In genomic region chr17:28086519-28086918, GRCh38 we compare ENCODE assay signal across 23 cellular contexts. TPM values are rescaled to one million over a fixed set of nuclear protein-coding genes. Genes with fewer than 3 reads are reported as not detected.
DNase-seq lines count a peak whose midpoint lies in the region; ATAC-seq, FAIRE-seq and TF ChIP-seq lines count a peak whose summit lies in the region.
"Had no signal": no experiment of that assay in that cellular context is flagged by ENCODE, and none has a peak within 500 bp of the region (broad histone marks: within the 10 kb centered on the region; RNA-seq: fewer than 3 reads in every experiment).

No MANE protein-coding gene starts in this region.

- H3K9me3 ChIP-seq in A549: peaks cover 3% of the 10 kb centered on the region; the same call in 1 of the 3 replicates
- no peaks in the 10 kb centered on the region for H3K9me3 ChIP-seq in K562 (replicated peaks; ENCODE audit: control insufficient read depth, insufficient read depth, low read depth, low read length)
- no peaks in the 10 kb centered on the region for H3K9me3 ChIP-seq in PC-9 (ENCODE audit: insufficient read depth, low read depth)
- H3K9me3 ChIP-seq: colonic mucosa had no signal

- no peaks in the 10 kb centered on the region for H3K9me2 ChIP-seq in PC-9 (ENCODE audit: insufficient read depth)

- BruUV-seq in K562 (replicated peaks; lab: Mats Ljungman, UMichigan) (no TSS peak), PC-9 (replicated peaks; lab: Mats Ljungman, UMichigan) (no TSS peak)

- TF ChIP-seq CTCF in A549 (IDR thresholded peaks at IDR 0.05) (no peak), K562 (IDR thresholded peaks at IDR 0.05 in 2 of 3, conservative IDR thresholded peaks at IDR 0.05 in 1 of 3; ENCODE audit: insufficient read depth in 2 of 3, low read depth in 1 of 3, low read length in 3 of 3) (no peak), foreskin keratinocyte (conservative IDR thresholded peaks at IDR 0.05) (no peak), RWPE1 (conservative IDR thresholded peaks at IDR 0.05; ENCODE audit: low read depth) (no peak), PC-9 (conservative IDR thresholded peaks at IDR 0.05) (no peak)

- POLR2A ChIA-PET in A549 (lab: Yijun Ruan, JAX): no interaction called here
- POLR2A ChIA-PET in K562 (lab: Yijun Ruan, JAX): interaction anchor here (0.7 to 1.3 kb wide), 2 partner anchors 15 to 19 kb away, joined by 3 to 5 read pairs; no protein-coding TSS in a partner anchor
- POLR2A ChIA-PET in RWPE1 (lab: Yijun Ruan, JAX; ENCODE audit: low non-redundant PET): no interaction called here
- POLR2A ChIA-PET in PC-9 (lab: Charles Lee; ENCODE audit: unreplicated experiment): no interaction called here

- no peak overlapping the region for H3K9ac ChIP-seq in K562 (ENCODE audit: insufficient read depth in 1 of 2, low read depth in 2 of 2, low read length in 2 of 2)

- peaks cover 83% of the 10 kb centered on the region for H3K79me2 ChIP-seq in K562 (ENCODE audit: control insufficient read depth, insufficient read depth, low read length)
- peaks cover 36% of the 10 kb centered on the region for H3K79me2 ChIP-seq in PC-9 (ENCODE audit: low read depth)

- no peak for TF ChIP-seq RAD21 in A549 (conservative IDR thresholded peaks at IDR 0.05 in 1 of 2, IDR thresholded peaks at IDR 0.05 in 1 of 2)
- TF ChIP-seq RAD21 in K562 (CRISPR knock-in tag; conservative IDR thresholded peaks at IDR 0.05 in 1 of 2, IDR thresholded peaks at IDR 0.05 in 1 of 2): no peak

- H3K4me1 ChIP-seq in A549: peaks cover 19% of the 10 kb centered on the region
- H3K4me1 ChIP-seq in K562 (replicated peaks in 1 of 2; ENCODE audit: control insufficient read depth in 2 of 2, insufficient read depth in 2 of 2, low read length in 2 of 2): peaks cover 0 to 7% of the 10 kb centered on the region in 2 experiments; a peak in 2 of 5 replicates
- H3K4me1 ChIP-seq in foreskin keratinocyte: peaks cover 17% of the 10 kb centered on the region
- no peaks in the 10 kb centered on the region for H3K4me1 ChIP-seq in PC-9 (replicated peaks; ENCODE audit: insufficient read depth)

- TF ChIP-seq EP300 in A549 (IDR thresholded peaks at IDR 0.05): no peak
- TF ChIP-seq EP300 in K562 (IDR thresholded peaks at IDR 0.05; ENCODE audit: low read length): no peak

- whole genome bisulfite sequencing in A549 (ENCODE audit: missing lambda C conversion rate): 86% methylated on average over 4 of the region's 4 CpGs
- 54% methylated on average over 4 of the region's 4 CpGs for WGBS in K562 (ENCODE audit: insufficient coverage, low coverage, missing lambda C conversion rate)

- TF ChIP-seq POLR2A in A549 (IDR thresholded peaks at IDR 0.05; ENCODE audit: low read length) (no peak), K562 (conservative IDR thresholded peaks at IDR 0.05) (no peak)

- H2AFZ ChIP-seq in K562 (ENCODE audit: low read depth, low read length): no peak overlapping the region
- no peak overlapping the region for H2AFZ ChIP-seq in PC-9

- no peaks in the 10 kb centered on the region for H4K20me1 ChIP-seq in K562 (replicated peaks; ENCODE audit: control insufficient read depth, insufficient read depth, low read length)
- H4K20me1 ChIP-seq in PC-9 (ENCODE audit: insufficient read depth): peaks cover 5% of the 10 kb centered on the region; the same call in 1 of the 2 replicates

- CTCF ChIA-PET in A549 (lab: Yijun Ruan, JAX) (interaction anchor here (1.5 kb wide), 1 partner anchor 8 kb away, joined by 3 read pairs; no protein-coding TSS in a partner anchor), K562 (lab: Yijun Ruan, JAX; ENCODE audit: low intra/inter-chr PET ratio) (no interaction called here), RWPE1 (lab: Yijun Ruan, JAX) (no interaction called here), PC-9 (lab: Charles Lee) (no interaction called here)

- H3K4me2 ChIP-seq in A549 (no peak overlapping the region), K562 (ENCODE audit: insufficient read depth, low read length) (no peak overlapping the region), PC-9 (no peak overlapping the region)

- FAIRE-seq in A549 (lab: Jason Lieb, UNC): no peak
- no peak for FAIRE-seq in K562 (lab: Jason Lieb, UNC)

- H3K9me1 ChIP-seq in K562 (ENCODE audit: control insufficient read depth, insufficient read depth, low read length): no peaks in the 10 kb centered on the region

- DNase-seq in A549 (ENCODE audit: low read depth in 1 of 2, low spot score in 1 of 2) (no peak), HT1080 (ENCODE audit: low read depth) (peak; percentile 71), K562 (ENCODE audit: extremely low read depth in 1 of 4, low spot score in 3 of 4) (no peak), foreskin keratinocyte (peak; percentile 21 to 51), RWPE1 (ENCODE audit: low spot score) (no peak), PC-9 (no peak), NCI-H2081 (lab: John Stamatoyannopoulos, UW) (no peak)
- DNase-seq: activated CD8-positive, alpha-beta T cell treated with anti-CD3 and anti-CD28 coated beads, Interleukin-2, amount 10 ng/mL, durations not matched to agents 7 days and 5 days; activated naive CD4-positive, alpha-beta T cell treated with anti-CD3 and anti-CD28 coated beads, Interleukin-2, amount 10 ng/mL, durations not matched to agents 7 days and 5 days; activated T-cell treated with anti-CD3 and anti-CD28 coated beads, Interleukin-2, amount 50 U/mL, for 4 hours; CD4-positive, alpha-beta memory T cell; colonic mucosa; DMS53; Karpas-422; left ventricle myocardium superior; NCI-H1105; NCI-H524; spleen; T-helper 17 cell; uterus had no signal

- H3F3A ChIP-seq in PC-9 (ENCODE audit: insufficient read depth, low read depth): no peaks in the 10 kb centered on the region

- H3K27ac ChIP-seq in A549 (no peak overlapping the region), K562 (ENCODE audit: extremely low read depth, low read depth, low read length) (no peak overlapping the region), foreskin keratinocyte (no peak overlapping the region), RWPE1 (no peak overlapping the region), PC-9 (no peak overlapping the region)
- H3K27ac ChIP-seq: ascending aorta, colonic mucosa, spleen, uterus had no signal

- intact Hi-C loops in K562 (cut with micrococcal nuclease): no loop called here
- intact Hi-C loops in PC-9 (cut with micrococcal nuclease; ENCODE audit: unreplicated experiment): no loop called here

- in situ Hi-C loops in K562 (cut with MboI): no loop called here

- ATAC-seq in A549: no peak
- peak; percentile 53; the same call in 1 of the 3 replicates for ATAC-seq in K562
- ATAC-seq in foreskin keratinocyte: peak; percentile 95
- ATAC-seq in GM19351 (IDR thresholded peaks at IDR 0.05; ENCODE audit: unreplicated experiment): no peak
- ATAC-seq: activated CD8-positive, alpha-beta T cell treated with anti-CD3 and anti-CD28 coated beads, Interleukin-2, amount 10 ng/mL, durations not matched to agents 7 days and 5 days; activated T-cell treated with anti-CD3 and anti-CD28 coated beads, Interleukin-2, amount 50 U/mL, for 4 hours; left ventricle myocardium superior; T-helper 17 cell; WTC11 had no signal

- H3K4me3 ChIP-seq in A549: no peak overlapping the region
- no peak overlapping the region for H3K4me3 ChIP-seq in K562
- H3K4me3 ChIP-seq in PC-9: no peak overlapping the region
- H3K4me3 ChIP-seq: ascending aorta, colonic mucosa, spleen, uterus had no signal

- H3K27me3 ChIP-seq in K562 (ENCODE audit: control insufficient read depth in 2 of 2, insufficient read depth in 2 of 2, low read length in 2 of 2) (no peaks in the 10 kb centered on the region), foreskin keratinocyte (no peaks in the 10 kb centered on the region), PC-9 (ENCODE audit: insufficient read depth, low read depth) (no peaks in the 10 kb centered on the region)
- H3K27me3 ChIP-seq: ascending aorta, colonic mucosa, spleen, uterus had no signal

- H3K36me3 ChIP-seq in K562 (ENCODE audit: control insufficient read depth, insufficient read depth, low read length) (no peaks in the 10 kb centered on the region), PC-9 (ENCODE audit: low read depth) (no peaks in the 10 kb centered on the region)
- H3K36me3 ChIP-seq: ascending aorta, colonic mucosa, spleen, uterus had no signal

TF ChIP-seq in A549, 52 proteins besides CTCF, POLR2A, EP300 and RAD21 (continues in another document):
- no peak for TF ChIP-seq FOSL2 (IDR thresholded peaks at IDR 0.05)
- TF ChIP-seq FOSL2 (CRISPR knock-in tag; IDR thresholded peaks at IDR 0.05): peak; percentile 34; the same call in 1 of the 2 replicates

TF ChIP-seq in K562, 482 proteins besides CTCF, POLR2A, EP300 and RAD21 (continues in another document):
- no peak for TF ChIP-seq ZNF146 (CRISPR knock-in tag; IDR thresholded peaks at IDR 0.05; ENCODE audit: unreplicated experiment)
- no peak for TF ChIP-seq RBM15 (IDR thresholded peaks at IDR 0.05; ENCODE audit: insufficient read depth, low read length)

RNA-seq across cellular contexts. Expression of gene NLK, which starts 44.0 kb away (rescaled TPM):
- polyA plus RNA-seq in A549 (2011; rRNA removed): 26.5 and 45.3 TPM in 2 replicates
- 7.2 and 10.6 TPM in 2 replicates for polyA plus RNA-seq in A549 (2012; cell fraction: cytosol; rRNA removed)
- polyA plus RNA-seq in A549 (2012; cell fraction: nucleus; rRNA removed): 8.8 and 9.6 TPM in 2 replicates
- 10.8 to 11.9 TPM (median 11.8 TPM) in 3 replicates for polyA plus RNA-seq in A549 (2017; fragmentation: RNase III; extraction: RNeasy Plus Mini Kit Qiagen cat#74134 plus additional on column Dnase treatment)
- 44.9 and 46.3 TPM in 2 replicates for polyA minus RNA-seq in A549 (2011; rRNA and poly(A)+ RNA removed)
- total RNA-seq in HT1080 (2014; rRNA removed; shearing (Covaris generic)): 26.4 and 28.9 TPM in 2 replicates
- polyA plus RNA-seq in HT1080 (2015; cell fraction: cytosol; rRNA removed): 25.1 and 29.2 TPM in 2 replicates
- polyA plus RNA-seq in HT1080 (2015; cell fraction: nucleus; rRNA removed): 37.2 and 45.1 TPM in 2 replicates
- total RNA-seq in K562 (2011; cell fraction: chromatin; rRNA removed; ENCODE audit: low replicate concordance): 88.0 and 129 TPM in 2 replicates
- total RNA-seq in K562 (2011; cell fraction: nucleolus; rRNA removed): 64.0 and 66.8 TPM in 2 replicates
- 80.4 and 113 TPM in 2 replicates for total RNA-seq in K562 (2011; cell fraction: nucleoplasm; rRNA removed)
- total RNA-seq in K562 (2014; rRNA removed): 25.7 and 25.8 TPM in 2 replicates
- 26.3 and 29.8 TPM in 2 replicates for total RNA-seq in K562 (2014; rRNA removed; fragmentation: Illumina TruSeq; extraction: Trizol)
- 33.2 and 33.7 TPM in 2 replicates for total RNA-seq in K562 (2015; rRNA removed; fragmentation: Illumina TruSeq; extraction: Trizol)
- total RNA-seq in K562 (2021): 29.1 and 29.2 TPM in 2 replicates
- 44.4 and 59.6 TPM in 2 replicates for polyA plus RNA-seq in K562 (2011; rRNA removed)
- 26.6 and 30.8 TPM in 2 replicates for polyA plus RNA-seq in K562 (2011; cell fraction: cytosol; rRNA removed)
- 92.1 and 137 TPM in 2 replicates for polyA plus RNA-seq in K562 (2011; cell fraction: nucleus; rRNA removed)
- polyA plus RNA-seq in K562 (2012): 24.3 and 28.6 TPM in 2 replicates
- 30.5 and 33.7 TPM in 2 replicates for polyA plus RNA-seq in K562 (2014; fragmentation: Illumina TruSeq; extraction: Trizol)
- 10 to 100 TPM; 10.9 to 11.1 TPM for polyA plus RNA-seq in K562 (2014; fragmentation: Nextera tagmentation; extraction: Ambion mirVana)
- 26.7 and 27.7 TPM in 2 replicates for polyA plus RNA-seq in K562 (2014; rRNA removed)
- polyA minus RNA-seq in K562 (2011; rRNA and poly(A)+ RNA removed): 58.5 and 80.6 TPM in 2 replicates
- polyA minus RNA-seq in K562 (2011; cell fraction: cytosol; rRNA and poly(A)+ RNA removed): 21.7 and 34.5 TPM in 2 replicates
- polyA minus RNA-seq in K562 (2011; cell fraction: nucleus; rRNA and poly(A)+ RNA removed): 64.1 and 102 TPM in 2 replicates
- total RNA-seq in foreskin keratinocyte: 16.9 and 17.8 TPM in 2 replicates
- polyA plus RNA-seq in foreskin keratinocyte: 5.6 and 7.1 TPM in 2 replicates
- total RNA-seq in PC-9 (2021): 13.9 and 20.7 TPM in 2 replicates

Comparison
In these comparisons a context has a peak if more than half of its experiments do, and no peak if none do; other contexts are left out.
1. ATAC-seq: peak in K562 (single experiment) and foreskin keratinocyte (single experiment); none in A549 (0 of 2) and GM19351 (single experiment).
2. DNase-seq: peak in HT1080 (single experiment) and foreskin keratinocyte (2 of 2); none in A549 (0 of 2), K562 (0 of 4), RWPE1 (single experiment), PC-9 (0 of 2) and NCI-H2081 (0 of 2).